In genomic region chr17:74823176-74823495, GRCh38 we compare ENCODE assay signal across 14 cellular contexts. TPM values are rescaled to one million over a fixed set of nuclear protein-coding genes. Genes with fewer than 3 reads are reported as not detected.
"Had no signal": no experiment of that assay in that cellular context is flagged by ENCODE, and none has a peak within 500 bp of the region (broad histone marks: within the 10 kb centered on the region; RNA-seq: fewer than 3 reads in every experiment).

No MANE protein-coding gene starts in this region.

- DNase-seq: activated CD8-positive, alpha-beta memory T cell treated with anti-CD3 and anti-CD28 coated beads, Interleukin-2, amount 50 U/mL, for 4 hours; activated CD8-positive, alpha-beta T cell treated with anti-CD3 and anti-CD28 coated beads for 36 hours; activated T-cell treated with anti-CD3 and anti-CD28 coated beads, Interleukin-2, amount 50 U/mL, for 72 hours; immature natural killer cell; left cardiac atrium; naive thymus-derived CD8-positive, alpha-beta T cell; stimulated activated CD4-positive, alpha-beta T cell treated with anti-CD3 and anti-CD28 coated beads, Interleukin-4, amount 100 ng/mL, for 1 hour; stimulated activated CD8-positive, alpha-beta memory T cell treated with anti-CD3 and anti-CD28 coated beads, Interleukin-4, amount 100 ng/mL, for 48 hours; stimulated activated naive CD8-positive, alpha-beta T cell treated with anti-CD3 and anti-CD28 coated beads, Interleukin-15, Interleukin-2, amounts not matched to agents 100 U/mL and 50 U/mL, for 24 hours had no signal

- H3K9me3 Mint-ChIP-seq: activated CD8-positive, alpha-beta T cell treated with anti-CD3 and anti-CD28 coated beads for 36 hours; activated T-cell treated with anti-CD3 and anti-CD28 coated beads, Interleukin-2, amount 50 U/mL, for 72 hours; central memory CD8-positive, alpha-beta T cell; immature natural killer cell; naive thymus-derived CD8-positive, alpha-beta T cell; T-helper 2 cell treated with Interferon-gamma antibody and Interleukin-4, amounts not matched to agents 5 μg/mL and 100 μg/mL, for 36 hours had no signal

- H3K4me1 Mint-ChIP-seq: central memory CD8-positive, alpha-beta T cell; immature natural killer cell; naive thymus-derived CD8-positive, alpha-beta T cell had no signal

- H3K4me3 Mint-ChIP-seq: activated CD8-positive, alpha-beta T cell treated with anti-CD3 and anti-CD28 coated beads for 36 hours; activated T-cell treated with anti-CD3 and anti-CD28 coated beads, Interleukin-2, amount 50 U/mL, for 72 hours; central memory CD8-positive, alpha-beta T cell; immature natural killer cell; naive thymus-derived CD8-positive, alpha-beta T cell; T-helper 2 cell treated with Interferon-gamma antibody and Interleukin-4, amounts not matched to agents 5 μg/mL and 100 μg/mL, for 36 hours had no signal

- ATAC-seq: activated CD8-positive, alpha-beta T cell treated with anti-CD3 and anti-CD28 coated beads for 36 hours; activated T-cell treated with anti-CD3 and anti-CD28 coated beads, Interleukin-2, amount 50 U/mL, for 72 hours; naive thymus-derived CD8-positive, alpha-beta T cell; stimulated activated naive CD8-positive, alpha-beta T cell treated with anti-CD3 and anti-CD28 coated beads, Interleukin-15, Interleukin-2, amounts not matched to agents 100 U/mL and 50 U/mL, for 24 hours had no signal

- H3K4me3 ChIP-seq: thoracic aorta had no signal

- H3K9me3 ChIP-seq: thoracic aorta had no signal

- H3K27me3 Mint-ChIP-seq: activated CD8-positive, alpha-beta T cell treated with anti-CD3 and anti-CD28 coated beads for 36 hours; central memory CD8-positive, alpha-beta T cell; naive thymus-derived CD8-positive, alpha-beta T cell; progenitor cell of endocrine pancreas had no signal

- H3K27ac Mint-ChIP-seq: activated CD8-positive, alpha-beta T cell treated with anti-CD3 and anti-CD28 coated beads for 36 hours; activated T-cell treated with anti-CD3 and anti-CD28 coated beads, Interleukin-2, amount 50 U/mL, for 72 hours; immature natural killer cell; naive thymus-derived CD8-positive, alpha-beta T cell; progenitor cell of endocrine pancreas; T-helper 2 cell treated with Interferon-gamma antibody and Interleukin-4, amounts not matched to agents 5 μg/mL and 100 μg/mL, for 36 hours had no signal

- H3K27ac ChIP-seq: thoracic aorta had no signal

RNA-seq across cellular contexts. Expression of gene GRIN2C, which starts 36.5 kb away (rescaled TPM):
- total RNA-seq: activated CD8-positive, alpha-beta T cell treated with anti-CD3 and anti-CD28 coated beads for 36 hours; mononuclear cell had no signal
